Comparison of ENCODE assay signal across 26 cellular contexts in genomic region chr3:45911496-45912226, GRCh38. TPM values are rescaled to one million over a fixed set of nuclear protein-coding genes. Genes with fewer than 3 reads are reported as not detected.
"Had no signal": no experiment of that assay in that cellular context is flagged by ENCODE, and none has a peak within 500 bp of the region (broad histone marks: within the 10 kb centered on the region; RNA-seq: fewer than 3 reads in every experiment).

No MANE protein-coding gene starts in this region.

- H3K27ac Mint-ChIP-seq: activated naive CD8-positive, alpha-beta T cell treated with anti-CD3 and anti-CD28 coated beads, Interleukin-2, amount 10 ng/mL, durations not matched to agents 7 days and 5 days; activated T-helper 2 cell treated with anti-CD3 and anti-CD28 coated beads, Interferon-gamma antibody, Interleukin-2, Interleukin-4, amounts not matched to agents 10 μg/mL and 5 μg/mL and 100 μg/mL, durations not matched to agents 14 hours and 24 hours and 36 hours; brain had no signal

- DNase-seq: activated CD4-positive, alpha-beta T cell treated with anti-CD3 and anti-CD28 coated beads, Interleukin-2, amount 50 U/mL, for 4 hours; activated naive CD4-positive, alpha-beta T cell treated with Interleukin-2 at 50 U/mL for 16 hours; activated naive CD8-positive, alpha-beta T cell treated with anti-CD3 and anti-CD28 coated beads, Interleukin-2, amount 10 ng/mL, durations not matched to agents 7 days and 5 days; amygdala; cortex of kidney; effector CD4-positive, alpha-beta T cell; gastrocnemius medialis; kidney; midbrain; right cardiac atrium; stimulated activated naive CD8-positive, alpha-beta T cell treated with anti-CD3 and anti-CD28 coated beads, Interleukin-15, Interleukin-2, amounts not matched to agents 100 U/mL and 50 U/mL, for 24 hours; substantia nigra; uterus; WERI-Rb-1 had no signal

- H3K36me3 Mint-ChIP-seq: brain had no signal

- H3K4me3 ChIP-seq: gastrocnemius medialis, lung, prostate gland, tibial nerve, uterus had no signal

- H3K27ac ChIP-seq: gastrocnemius medialis, prostate gland, tibial nerve, uterus, WERI-Rb-1 had no signal

- H3K27me3 ChIP-seq: gastrocnemius medialis, tibial nerve, uterus had no signal

- H3K4me3 Mint-ChIP-seq: activated naive CD8-positive, alpha-beta T cell treated with anti-CD3 and anti-CD28 coated beads, Interleukin-2, amount 10 ng/mL, durations not matched to agents 7 days and 5 days; brain; central memory CD8-positive, alpha-beta T cell; neural crest cell had no signal

- H3K36me3 ChIP-seq: gastrocnemius medialis, prostate gland, uterus, WERI-Rb-1 had no signal

- H3K4me1 ChIP-seq: prostate gland, uterus had no signal

- H3K9me3 Mint-ChIP-seq: central memory CD8-positive, alpha-beta T cell had no signal

- H3K9me3 ChIP-seq: gastrocnemius medialis, prostate gland, tibial nerve, uterus had no signal

- H3K27me3 Mint-ChIP-seq: brain; central memory CD8-positive, alpha-beta T cell had no signal

- ATAC-seq: esophagus mucosa; gastrocnemius medialis; left lobe of liver; right cardiac atrium; stimulated activated naive CD8-positive, alpha-beta T cell treated with anti-CD3 and anti-CD28 coated beads, Interleukin-15, Interleukin-2, amounts not matched to agents 100 U/mL and 50 U/mL, for 24 hours had no signal

RNA-seq across cellular contexts. Expression of gene CCR9, which starts 25.3 kb away (rescaled TPM):
- total RNA-seq: activated T-helper 2 cell treated with anti-CD3 and anti-CD28 coated beads, Interferon-gamma antibody, Interleukin-2, Interleukin-4, amounts not matched to agents 10 μg/mL and 5 μg/mL and 100 μg/mL, durations not matched to agents 14 hours and 24 hours and 36 hours; esophagus mucosa; neural crest cell; osteoblast; right cardiac atrium; T-helper 2 cell treated with Interferon-gamma antibody and Interleukin-4, amounts not matched to agents 100 ng/mL and 5 ng/mL, for 36 hours had no signal
- polyA plus RNA-seq: right cardiac atrium had no signal

RNA-seq across cellular contexts. Expression of gene CXCR6, which starts 31.6 kb away (rescaled TPM):
- total RNA-seq: left lobe of liver, neural crest cell, osteoblast, skeletal muscle tissue had no signal
